ENCODE assay signal across 2 cellular contexts in genomic region chr6:3260772-3261517, GRCh38.
TF ChIP-seq lines count a peak whose summit lies in the region.

No MANE protein-coding gene starts in this region.

TF ChIP-seq in IMR-90, 13 proteins besides CTCF, POLR2A, EP300 and RAD21:
- no peak for TF ChIP-seq CEBPB (IDR thresholded peaks at IDR 0.05; ENCODE audit: low read depth, low read length)
- no peak for TF ChIP-seq FOS (IDR thresholded peaks at IDR 0.05; ENCODE audit: low read depth, low read length)
- no peak for TF ChIP-seq SMC3 (IDR thresholded peaks at IDR 0.05; ENCODE audit: low read depth, low read length)
- no peak for TF ChIP-seq RCOR1 (IDR thresholded peaks at IDR 0.05; ENCODE audit: insufficient replicate concordance, low read length)
- TF ChIP-seq MAFK (IDR thresholded peaks at IDR 0.05; ENCODE audit: low read depth, low read length), result no peak
- TF ChIP-seq NFE2L2 (IDR thresholded peaks at IDR 0.05; ENCODE audit: low read depth, low read length), result no peak
- no peak for TF ChIP-seq MAZ (IDR thresholded peaks at IDR 0.05; ENCODE audit: borderline replicate concordance, low read depth, low read length)
- TF ChIP-seq MXI1 (IDR thresholded peaks at IDR 0.05; ENCODE audit: borderline replicate concordance, low read depth, low read length), result no peak
- TF ChIP-seq RFX5 (IDR thresholded peaks at IDR 0.05; ENCODE audit: low read depth, low read length), result no peak
- no peak for TF ChIP-seq BHLHE40 (IDR thresholded peaks at IDR 0.05; ENCODE audit: low read depth, low read length)
- TF ChIP-seq CHD1 (IDR thresholded peaks at IDR 0.05; ENCODE audit: low read depth, low read length), result no peak
- TF ChIP-seq, protein P1, sequence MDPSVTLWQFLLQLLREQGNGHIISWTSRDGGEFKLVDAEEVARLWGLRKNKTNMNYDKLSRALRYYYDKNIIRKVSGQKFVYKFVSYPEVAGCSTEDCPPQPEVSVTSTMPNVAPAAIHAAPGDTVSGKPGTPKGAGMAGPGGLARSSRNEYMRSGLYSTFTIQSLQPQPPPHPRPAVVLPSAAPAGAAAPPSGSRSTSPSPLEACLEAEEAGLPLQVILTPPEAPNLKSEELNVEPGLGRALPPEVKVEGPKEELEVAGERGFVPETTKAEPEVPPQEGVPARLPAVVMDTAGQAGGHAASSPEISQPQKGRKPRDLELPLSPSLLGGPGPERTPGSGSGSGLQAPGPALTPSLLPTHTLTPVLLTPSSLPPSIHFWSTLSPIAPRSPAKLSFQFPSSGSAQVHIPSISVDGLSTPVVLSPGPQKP (IDR thresholded peaks at IDR 0.05; ENCODE audit: borderline replicate concordance, low read depth, low read length), result no peak
- TF ChIP-seq, protein P2, sequence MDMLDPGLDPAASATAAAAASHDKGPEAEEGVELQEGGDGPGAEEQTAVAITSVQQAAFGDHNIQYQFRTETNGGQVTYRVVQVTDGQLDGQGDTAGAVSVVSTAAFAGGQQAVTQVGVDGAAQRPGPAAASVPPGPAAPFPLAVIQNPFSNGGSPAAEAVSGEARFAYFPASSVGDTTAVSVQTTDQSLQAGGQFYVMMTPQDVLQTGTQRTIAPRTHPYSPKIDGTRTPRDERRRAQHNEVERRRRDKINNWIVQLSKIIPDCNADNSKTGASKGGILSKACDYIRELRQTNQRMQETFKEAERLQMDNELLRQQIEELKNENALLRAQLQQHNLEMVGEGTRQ (IDR thresholded peaks at IDR 0.05; ENCODE audit: low read depth, low read length), result no peak

TF ChIP-seq in K562, 482 proteins besides CTCF, POLR2A, EP300 and RAD21:
- TF ChIP-seq HDGF (IDR thresholded peaks at IDR 0.05) (0 out of 2 replicates have a peak, but pooled peaks have one; percentile 23), ZNF3 (CRISPR knock-in tag; IDR thresholded peaks at IDR 0.05) (no peak)
- TF ChIP-seq, protein P3, sequence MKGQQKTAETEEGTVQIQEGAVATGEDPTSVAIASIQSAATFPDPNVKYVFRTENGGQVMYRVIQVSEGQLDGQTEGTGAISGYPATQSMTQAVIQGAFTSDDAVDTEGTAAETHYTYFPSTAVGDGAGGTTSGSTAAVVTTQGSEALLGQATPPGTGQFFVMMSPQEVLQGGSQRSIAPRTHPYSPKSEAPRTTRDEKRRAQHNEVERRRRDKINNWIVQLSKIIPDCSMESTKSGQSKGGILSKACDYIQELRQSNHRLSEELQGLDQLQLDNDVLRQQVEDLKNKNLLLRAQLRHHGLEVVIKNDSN (CRISPR knock-in tag; IDR thresholded peaks at IDR 0.05), result no peak
